In the genomic region with DNA sequence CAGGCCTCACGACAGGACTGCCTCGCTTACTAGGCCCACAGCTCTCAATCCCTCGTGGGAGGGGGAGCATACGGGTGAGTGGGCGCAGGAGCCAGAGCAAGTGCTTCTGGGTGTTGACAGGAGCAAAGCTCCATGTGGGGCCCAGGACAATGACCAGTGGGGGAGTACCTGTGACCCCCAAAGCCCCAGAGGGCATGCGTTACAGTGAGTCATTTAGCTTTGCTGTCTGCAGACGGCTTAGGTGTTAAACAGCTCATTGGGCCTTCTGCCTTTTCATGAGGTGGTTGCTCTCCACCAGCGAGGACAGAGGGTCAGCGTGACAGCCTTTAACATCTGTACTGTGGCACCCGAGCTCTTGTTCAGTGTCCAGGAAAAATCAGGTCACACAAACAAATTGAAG, we compare ENCODE assay signal across 21 cellular contexts.
"Had no signal": no experiment of that assay in that cellular context is flagged by ENCODE, and none has a peak within 500 bp of the region (broad histone marks: within the 10 kb centered on the region; RNA-seq: fewer than 3 reads in every experiment).

No MANE protein-coding gene starts in this region.

- H3K4me2 ChIP-seq: hepatocyte, smooth muscle cell had no signal

- H3K4me3 Mint-ChIP-seq: effector memory CD8-positive, alpha-beta T cell; neural crest cell; stimulated activated effector memory CD8-positive, alpha-beta T cell treated with anti-CD3 and anti-CD28 coated beads, Interleukin-12 subunit alpha, Interleukin-12 subunit beta, amount 100 ng/mL, for 72 hours had no signal

- H3K27me3 Mint-ChIP-seq: effector memory CD8-positive, alpha-beta T cell; naive thymus-derived CD8-positive, alpha-beta T cell had no signal

- H3K9me3 Mint-ChIP-seq: effector memory CD8-positive, alpha-beta T cell; naive thymus-derived CD8-positive, alpha-beta T cell; neural crest cell; stimulated activated effector memory CD8-positive, alpha-beta T cell treated with anti-CD3 and anti-CD28 coated beads, Interleukin-12 subunit alpha, Interleukin-12 subunit beta, amount 100 ng/mL, for 72 hours had no signal

- H3K27ac ChIP-seq: epithelial cell of prostate, foreskin keratinocyte, hepatocyte, pancreas, suprapubic skin, tibial artery, upper lobe of right lung had no signal

- H3K9me3 ChIP-seq: mucosa of descending colon, pancreas, suprapubic skin, tibial artery, upper lobe of right lung had no signal

- H3K4me1 Mint-ChIP-seq: stimulated activated effector memory CD8-positive, alpha-beta T cell treated with anti-CD3 and anti-CD28 coated beads, Interleukin-12 subunit alpha, Interleukin-12 subunit beta, amount 100 ng/mL, for 72 hours had no signal

- FAIRE-seq: pancreas had no signal

- H3K36me3 ChIP-seq: pancreas, suprapubic skin, tibial artery, upper lobe of right lung had no signal

- H3K27me3 ChIP-seq: foreskin keratinocyte, hepatocyte, pancreas, suprapubic skin, tibial artery, upper lobe of right lung had no signal

- H2AFZ ChIP-seq: hepatocyte had no signal

- H3K27ac Mint-ChIP-seq: effector memory CD8-positive, alpha-beta T cell; progenitor cell of endocrine pancreas; stimulated activated effector memory CD8-positive, alpha-beta T cell treated with anti-CD3 and anti-CD28 coated beads, Interleukin-12 subunit alpha, Interleukin-12 subunit beta, amount 100 ng/mL, for 72 hours had no signal

- DNase-seq: central memory CD4-positive, alpha-beta T cell; effector memory CD8-positive, alpha-beta T cell; foreskin keratinocyte; head of caudate nucleus; mucosa of descending colon; naive thymus-derived CD8-positive, alpha-beta T cell; nucleus accumbens; pancreas; right cardiac atrium; stimulated activated CD4-positive, alpha-beta T cell treated with anti-CD3 and anti-CD28 coated beads, Interleukin-4, amount 100 ng/mL, for 1 hour; stimulated activated CD8-positive, alpha-beta memory T cell treated with anti-CD3 and anti-CD28 coated beads, Interleukin-4, amount 100 ng/mL, for 48 hours; stimulated activated naive CD8-positive, alpha-beta T cell treated with anti-CD3 and anti-CD28 coated beads, Interleukin-15, Interleukin-2, amounts not matched to agents 100 U/mL and 50 U/mL, for 24 hours; tibial artery; upper lobe of right lung had no signal

- H3K36me3 Mint-ChIP-seq: stimulated activated effector memory CD8-positive, alpha-beta T cell treated with anti-CD3 and anti-CD28 coated beads, Interleukin-12 subunit alpha, Interleukin-12 subunit beta, amount 100 ng/mL, for 72 hours had no signal

- H3K79me2 ChIP-seq: hepatocyte had no signal

- ATAC-seq: effector memory CD8-positive, alpha-beta T cell; foreskin keratinocyte; mucosa of descending colon; naive thymus-derived CD8-positive, alpha-beta T cell; pancreas; right cardiac atrium; stimulated activated effector memory CD8-positive, alpha-beta T cell treated with anti-CD3 and anti-CD28 coated beads, Interleukin-12 subunit alpha, Interleukin-12 subunit beta, amount 100 ng/mL, for 72 hours; stimulated activated naive CD8-positive, alpha-beta T cell treated with anti-CD3 and anti-CD28 coated beads, Interleukin-15, Interleukin-2, amounts not matched to agents 100 U/mL and 50 U/mL, for 24 hours; upper lobe of right lung had no signal

- H3K4me3 ChIP-seq: hepatocyte, mucosa of descending colon, pancreas, smooth muscle cell, suprapubic skin, tibial artery, upper lobe of right lung had no signal
